ENCODE assay signal across 17 cellular contexts in the genomic region with DNA sequence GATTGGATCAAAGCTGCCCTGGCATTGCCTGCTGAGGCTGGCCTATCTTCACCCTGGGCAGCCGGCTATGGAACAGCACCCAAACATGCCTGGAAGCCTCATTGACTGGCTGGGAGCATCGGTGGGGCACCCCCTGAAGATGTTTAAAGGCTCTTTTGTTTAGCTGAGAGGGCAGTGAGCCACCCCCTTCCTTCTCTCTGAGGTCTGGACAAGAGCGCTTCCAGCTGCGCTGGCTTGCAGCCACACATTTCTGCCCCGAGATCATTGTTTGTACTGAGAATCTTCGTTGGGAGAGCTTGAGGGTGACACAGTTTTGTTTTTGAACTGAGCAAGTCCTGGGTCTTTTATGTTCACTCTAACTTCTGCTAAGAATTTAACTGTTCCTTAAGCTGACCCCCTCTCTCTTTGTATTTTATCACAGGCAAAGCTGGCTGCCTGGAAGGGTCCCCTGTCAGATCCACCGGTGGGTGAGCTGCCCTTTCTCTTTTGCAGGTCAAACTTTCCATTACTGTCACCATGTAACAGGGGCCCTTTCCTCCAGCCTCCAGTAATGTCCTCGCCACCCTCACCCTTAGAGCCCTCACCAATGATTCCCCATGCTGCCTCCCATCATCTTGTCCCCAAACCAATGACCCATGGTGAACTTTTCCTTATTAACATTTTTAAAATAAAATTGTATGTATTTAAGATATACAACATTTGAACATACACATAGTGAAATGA.
DNase-seq lines count a peak whose midpoint lies in the region; ATAC-seq and TF ChIP-seq lines count a peak whose summit lies in the region.
"Had no signal": no experiment of that assay in that cellular context is flagged by ENCODE, and none has a peak within 500 bp of the region (broad histone marks: within the 10 kb centered on the region; RNA-seq: fewer than 3 reads in every experiment).

No MANE protein-coding gene starts in this region.

- H3K4me3 ChIP-seq in SJCRH30, result no peak overlapping the region
- H3K4me3 ChIP-seq in thyroid gland (replicated peaks in 1 of 3), result no peak overlapping the region
- no peak overlapping the region for H3K4me3 ChIP-seq in prostate gland
- H3K4me3 ChIP-seq: adrenal gland had no signal

- no peaks in the 10 kb centered on the region for H3K27me3 ChIP-seq in SJCRH30
- no peaks in the 10 kb centered on the region for H3K27me3 ChIP-seq in thyroid gland
- peaks cover 5% of the 10 kb centered on the region for H3K27me3 ChIP-seq in prostate gland (replicated peaks; ENCODE audit: insufficient read depth)
- H3K27me3 ChIP-seq: adrenal gland had no signal

- peaks cover 2% of the 10 kb centered on the region for H3K4me1 Mint-ChIP-seq in activated T-cell treated with anti-CD3 and anti-CD28 coated beads, Interleukin-2, amount 50 U/mL, for 24 hours (ENCODE audit: low read depth)
- H3K4me1 Mint-ChIP-seq in activated T-cell treated with anti-CD3 and anti-CD28 coated beads, Interleukin-2, amount 50 U/mL, for 4 hours (ENCODE audit: low read depth), result no peaks in the 10 kb centered on the region
- H3K4me1 Mint-ChIP-seq: activated CD8-positive, alpha-beta memory T cell treated with anti-CD3 and anti-CD28 coated beads, Interleukin-2, amount 10 ng/mL, durations not matched to agents 7 days and 5 days had no signal

- no peaks in the 10 kb centered on the region for H3K9me3 Mint-ChIP-seq in activated T-cell treated with anti-CD3 and anti-CD28 coated beads, Interleukin-2, amount 50 U/mL, for 24 hours
- H3K9me3 Mint-ChIP-seq in activated T-cell treated with anti-CD3 and anti-CD28 coated beads, Interleukin-2, amount 50 U/mL, for 4 hours, result peaks cover 7% of the 10 kb centered on the region

- DNase-seq in activated T-cell treated with anti-CD3 and anti-CD28 coated beads, Interleukin-2, amount 50 U/mL, for 24 hours, result peak; percentile 5
- DNase-seq in activated T-cell treated with anti-CD3 and anti-CD28 coated beads, Interleukin-2, amount 50 U/mL, for 4 hours, result no peak
- peak; percentile 28 to 55 for DNase-seq in SJCRH30
- DNase-seq in left kidney (ENCODE audit: low read depth, low spot score), result peak; percentile 47
- DNase-seq in thyroid gland, result peak; percentile 31 to 32
- no peak for DNase-seq in AG20443 (ENCODE audit: low spot score)
- DNase-seq in prostate gland (ENCODE audit: low spot score), result no peak
- DNase-seq: activated CD8-positive, alpha-beta memory T cell treated with anti-CD3 and anti-CD28 coated beads, Interleukin-2, amount 10 ng/mL, durations not matched to agents 7 days and 5 days; DMS153; effector CD4-positive, alpha-beta T cell; foreskin melanocyte; KG1; NCI-H2171; stimulated activated CD4-positive, alpha-beta T cell treated with anti-CD3 and anti-CD28 coated beads, Interleukin-12 subunit alpha, Interleukin-12 subunit beta, amount 100 ng/mL, for 4 hours had no signal

- 22 to 38% methylated on average over 8 of the region's 8 CpGs for WGBS in thyroid gland, 2 donors
- 21% methylated on average over 8 of the region's 8 CpGs for WGBS in prostate gland

- H3K36me3 ChIP-seq in SJCRH30, result no peaks in the 10 kb centered on the region
- no peaks in the 10 kb centered on the region for H3K36me3 ChIP-seq in thyroid gland
- no peaks in the 10 kb centered on the region for H3K36me3 ChIP-seq in prostate gland
- H3K36me3 ChIP-seq: adrenal gland had no signal

- H3K4me3 Mint-ChIP-seq in activated T-cell treated with anti-CD3 and anti-CD28 coated beads, Interleukin-2, amount 50 U/mL, for 24 hours, result no peak overlapping the region
- no peak overlapping the region for H3K4me3 Mint-ChIP-seq in activated T-cell treated with anti-CD3 and anti-CD28 coated beads, Interleukin-2, amount 50 U/mL, for 4 hours
- H3K4me3 Mint-ChIP-seq: activated CD8-positive, alpha-beta memory T cell treated with anti-CD3 and anti-CD28 coated beads, Interleukin-2, amount 10 ng/mL, durations not matched to agents 7 days and 5 days had no signal

- no peak for ATAC-seq in activated T-cell treated with anti-CD3 and anti-CD28 coated beads, Interleukin-2, amount 50 U/mL, for 4 hours
- ATAC-seq in HG03432 (IDR thresholded peaks at IDR 0.05; ENCODE audit: unreplicated experiment), result no peak
- ATAC-seq: activated CD8-positive, alpha-beta memory T cell treated with anti-CD3 and anti-CD28 coated beads, Interleukin-2, amount 10 ng/mL, durations not matched to agents 7 days and 5 days; Panc1 had no signal

- H3K27me3 Mint-ChIP-seq in activated T-cell treated with anti-CD3 and anti-CD28 coated beads, Interleukin-2, amount 50 U/mL, for 24 hours, result peaks cover 6% of the 10 kb centered on the region
- H3K27me3 Mint-ChIP-seq in activated T-cell treated with anti-CD3 and anti-CD28 coated beads, Interleukin-2, amount 50 U/mL, for 4 hours (ENCODE audit: low read depth), result peaks cover 4% of the 10 kb centered on the region

- peaks cover 5% of the 10 kb centered on the region; the same call in 1 of the 2 replicates for H3K9me3 ChIP-seq in SJCRH30 (replicated peaks)
- H3K9me3 ChIP-seq in thyroid gland, result no peaks in the 10 kb centered on the region
- H3K9me3 ChIP-seq in prostate gland, result no peaks in the 10 kb centered on the region
- H3K9me3 ChIP-seq: adrenal gland had no signal

- TF ChIP-seq CTCF in thyroid gland (IDR thresholded peaks at IDR 0.05) (no peak), prostate gland (IDR thresholded peaks at IDR 0.05) (no peak)

- H3K27ac ChIP-seq in SJCRH30 (no peak overlapping the region), thyroid gland (no peak overlapping the region), prostate gland (no peak overlapping the region)
- H3K27ac ChIP-seq: adrenal gland had no signal

- no peak overlapping the region for H3K27ac Mint-ChIP-seq in activated T-cell treated with anti-CD3 and anti-CD28 coated beads, Interleukin-2, amount 50 U/mL, for 24 hours
- H3K27ac Mint-ChIP-seq: activated CD8-positive, alpha-beta memory T cell treated with anti-CD3 and anti-CD28 coated beads, Interleukin-2, amount 10 ng/mL, durations not matched to agents 7 days and 5 days had no signal

- H3K4me1 ChIP-seq in SJCRH30 (peaks cover 4% of the 10 kb centered on the region), thyroid gland (peaks cover 0 to 3% of the 10 kb centered on the region in 2 donors), prostate gland (replicated peaks) (no peaks in the 10 kb centered on the region)
- H3K4me1 ChIP-seq: adrenal gland had no signal

- intact Hi-C loops in thyroid gland (cut with DNase I), result no loop called here
- intact Hi-C loops in prostate gland (cut with DNase I), result no loop called here

- TF ChIP-seq POLR2A in thyroid gland (IDR thresholded peaks at IDR 0.05) (no peak), prostate gland (IDR thresholded peaks at IDR 0.05) (no peak)

- H3K36me3 Mint-ChIP-seq in activated T-cell treated with anti-CD3 and anti-CD28 coated beads, Interleukin-2, amount 50 U/mL, for 24 hours (ENCODE audit: low read depth), result no peaks in the 10 kb centered on the region
- no peaks in the 10 kb centered on the region for H3K36me3 Mint-ChIP-seq in activated T-cell treated with anti-CD3 and anti-CD28 coated beads, Interleukin-2, amount 50 U/mL, for 4 hours (ENCODE audit: insufficient read depth)
- H3K36me3 Mint-ChIP-seq: activated CD8-positive, alpha-beta memory T cell treated with anti-CD3 and anti-CD28 coated beads, Interleukin-2, amount 10 ng/mL, durations not matched to agents 7 days and 5 days had no signal

Comparison
In these comparisons a context has a peak if more than half of its experiments do, and no peak if none do; other contexts are left out.
1. DNase-seq: peak in activated T-cell treated with anti-CD3 and anti-CD28 coated beads, Interleukin-2, amount 50 U/mL, for 24 hours (single experiment), SJCRH30 (2 of 2), left kidney (single experiment) and thyroid gland (2 of 2); none in activated T-cell treated with anti-CD3 and anti-CD28 coated beads, Interleukin-2, amount 50 U/mL, for 4 hours (single experiment), AG20443 (single experiment) and prostate gland (single experiment).